Comparison of ENCODE assay signal across 16 cellular contexts in genomic region chr5:124395287-124395686, GRCh38.
DNase-seq lines count a peak whose midpoint lies in the region; ATAC-seq and TF ChIP-seq lines count a peak whose summit lies in the region.
"Had no signal": no experiment of that assay in that cellular context is flagged by ENCODE, and none has a peak within 500 bp of the region (broad histone marks: within the 10 kb centered on the region; RNA-seq: fewer than 3 reads in every experiment).

No MANE protein-coding gene starts in this region.

- H3K4me3 ChIP-seq in upper lobe of right lung, result no peak overlapping the region
- H3K4me3 ChIP-seq: cardiac muscle cell, sigmoid colon had no signal

- no peaks in the 10 kb centered on the region for H3K36me3 ChIP-seq in upper lobe of right lung
- H3K36me3 ChIP-seq: cardiac muscle cell, sigmoid colon had no signal

- no peaks in the 10 kb centered on the region for H3K27me3 ChIP-seq in upper lobe of right lung
- H3K27me3 ChIP-seq: cardiac muscle cell, sigmoid colon had no signal

- intact Hi-C loops in upper lobe of right lung (cut with DNase I), result no loop called here

- TF ChIP-seq CTCF in upper lobe of right lung (IDR thresholded peaks at IDR 0.05), result no peak

- H3K27ac ChIP-seq in upper lobe of right lung, result no peak overlapping the region
- H3K27ac ChIP-seq: cardiac muscle cell, sigmoid colon had no signal

- peaks cover 3% of the 10 kb centered on the region for H3K9me3 ChIP-seq in upper lobe of right lung

- H3K4me1 ChIP-seq in upper lobe of right lung, result no peaks in the 10 kb centered on the region

- DNase-seq in NCI-H2227 (lab: John Stamatoyannopoulos, UW; ENCODE audit: unreplicated experiment), result peak; percentile 14
- peak in 43 of 56 donors; percentile 4 to 73 (median 39) for DNase-seq in amygdala (lab: John Stamatoyannopoulos, UW)
- peak in 36 of 51 donors; percentile 6 to 79 (median 32) for DNase-seq in hypothalamus (lab: John Stamatoyannopoulos, UW)
- peak; percentile 87 for DNase-seq in retina
- DNase-seq in dermis blood vessel endothelial cell, result no peak
- no peak for DNase-seq in RKO (ENCODE audit: low spot score)
- DNase-seq in GM19240 (ENCODE audit: insufficient read length, low spot score), result no peak
- no peak for DNase-seq in upper lobe of right lung
- DNase-seq: activated CD8-positive, alpha-beta memory T cell treated with anti-CD3 and anti-CD28 coated beads, Interleukin-2, amount 10 ng/mL, durations not matched to agents 7 days and 5 days; activated naive CD4-positive, alpha-beta T cell; kidney; NCI-H446; sigmoid colon had no signal

- no peak for ATAC-seq in upper lobe of right lung
- ATAC-seq: activated CD8-positive, alpha-beta memory T cell treated with anti-CD3 and anti-CD28 coated beads, Interleukin-2, amount 10 ng/mL, durations not matched to agents 7 days and 5 days; stimulated activated memory B cell treated with anti-CD40 and anti-IgM and Interleukin-4, amounts not matched to agents 10 μg/mL and 1 μg/mL and 100 μg/mL, for 72 hours; WTC11 had no signal

Comparison
In these comparisons a context has a peak if more than half of its experiments do, and no peak if none do; other contexts are left out.
1. DNase-seq: peak in NCI-H2227 (single experiment), amygdala (43 of 56), hypothalamus (36 of 51) and retina (single experiment); none in dermis blood vessel endothelial cell (single experiment), RKO (single experiment), GM19240 (single experiment) and upper lobe of right lung (single experiment).